Comparison of ENCODE assay signal across 8 cellular contexts in genomic region chr15:89129123-89129815, GRCh38. TPM values are rescaled to one million over a fixed set of nuclear protein-coding genes. Genes with fewer than 3 reads are reported as not detected.
DNase-seq lines count a peak whose midpoint lies in the region; ATAC-seq and TF ChIP-seq lines count a peak whose summit lies in the region.

No MANE protein-coding gene starts in this region.

- peak; percentile 29 for DNase-seq in GDM1 (lab: John Stamatoyannopoulos, UW)
- peak; percentile 32 for DNase-seq in Jurkat, Clone E6-1 (ENCODE audit: low read depth, low spot score)
- DNase-seq in activated B cell treated with CpG ODN at 0.5 μM for 24 hours, result peak; percentile 45
- peak in 2 of 3 donors; percentile 77 to 80 for DNase-seq in mucosa of descending colon
- no peak for DNase-seq in suprapubic skin (ENCODE audit: low spot score in 2 of 2)

- 53% methylated on average over 3 of the region's 3 CpGs for WGBS in suprapubic skin

- TF ChIP-seq POLR2A in suprapubic skin (IDR thresholded peaks at IDR 0.05), result no peak

- H3K27me3 ChIP-seq in suprapubic skin, result no peaks in the 10 kb centered on the region

- H3K36me3 ChIP-seq in mucosa of descending colon (ENCODE audit: low read depth) (no peaks in the 10 kb centered on the region), suprapubic skin (peaks cover 19% of the 10 kb centered on the region)

- H3K9me3 Mint-ChIP-seq in activated B cell treated with CpG ODN at 0.5 μM for 24 hours, result no peaks in the 10 kb centered on the region

- H3K36me3 Mint-ChIP-seq in activated B cell treated with CpG ODN at 0.5 μM for 24 hours (ENCODE audit: low read depth), result peaks cover 33% of the 10 kb centered on the region

- intact Hi-C loops in activated B cell treated with CpG ODN at 0.5 μM for 24 hours (cut with micrococcal nuclease), result loop anchor here (1.0 to 2.0 kb wide), 5 partner anchors 40 to 505 kb away; partner anchors contain the start of gene ABHD2
- intact Hi-C loops in mucosa of descending colon (cut with DNase I, micrococcal nuclease), result loop anchor here in 1 of 2 donors (5.0 kb wide), 1 partner anchor 72 kb away; no protein-coding TSS in a partner anchor

- CTCF ChIA-PET in activated B cell treated with CpG ODN at 0.5 μM for 24 hours (lab: Charles Lee), result interaction anchor here (0.7 to 3.7 kb wide), 18 partner anchors 9 to 505 kb away, joined by 3 to 24 read pairs (median 6); partner anchors contain the start of gene ABHD2

- H3K27ac ChIP-seq in cingulate gyrus (ENCODE audit: low read depth, low read length) (peak overlapping the region; percentile 31), suprapubic skin (peak overlapping the region; percentile 51)

- peak; percentile 64 for ATAC-seq in activated B cell treated with CpG ODN at 0.5 μM for 24 hours (ENCODE audit: low read depth)
- peak; percentile 66 for ATAC-seq in mucosa of descending colon
- no peak for ATAC-seq in GM19328 (IDR thresholded peaks at IDR 0.05; ENCODE audit: unreplicated experiment)
- ATAC-seq in GM21723 (IDR thresholded peaks at IDR 0.05; ENCODE audit: unreplicated experiment), result no peak

- TF ChIP-seq CTCF in activated B cell treated with CpG ODN at 0.5 μM for 24 hours (IDR thresholded peaks at IDR 0.05) (peak; percentile 60), mucosa of descending colon (IDR thresholded peaks at IDR 0.05) (peak; percentile 61), suprapubic skin (IDR thresholded peaks at IDR 0.05) (peak; percentile 5 to 30)

- H3K27ac Mint-ChIP-seq in activated B cell treated with CpG ODN at 0.5 μM for 24 hours, result no peak overlapping the region

- H3K4me3 ChIP-seq in Jurkat, Clone E6-1 (ENCODE audit: low read length), result no peak overlapping the region
- H3K4me3 ChIP-seq in mucosa of descending colon (no peak overlapping the region), suprapubic skin (no peak overlapping the region)

- H3K4me1 Mint-ChIP-seq in activated B cell treated with CpG ODN at 0.5 μM for 24 hours, result peaks cover 14% of the 10 kb centered on the region

- H3K9me3 ChIP-seq in mucosa of descending colon (no peaks in the 10 kb centered on the region), suprapubic skin (no peaks in the 10 kb centered on the region)

- H3K4me1 ChIP-seq in mucosa of descending colon (ENCODE audit: low read depth), result peaks cover 3% of the 10 kb centered on the region
- H3K4me1 ChIP-seq in suprapubic skin, result peaks cover 12% of the 10 kb centered on the region

- H3K4me3 Mint-ChIP-seq in activated B cell treated with CpG ODN at 0.5 μM for 24 hours, result no peak overlapping the region

- no peak for TF ChIP-seq EP300 in suprapubic skin (IDR thresholded peaks at IDR 0.05)

- no peaks in the 10 kb centered on the region for H3K27me3 Mint-ChIP-seq in activated B cell treated with CpG ODN at 0.5 μM for 24 hours

- POLR2A ChIA-PET in activated B cell treated with CpG ODN at 0.5 μM for 24 hours (lab: Charles Lee), result interaction anchor here (0.6 kb wide), 1 partner anchor 77 kb away, joined by 4 read pairs; no protein-coding TSS in a partner anchor

RNA-seq across cellular contexts. Expression of gene ABHD2, which starts 41.0 kb away (rescaled TPM):
- polyA plus RNA-seq in Jurkat, Clone E6-1 (2012; ENCODE audit: insufficient read depth, insufficient read length), result 24.4 TPM
- total RNA-seq in activated B cell treated with CpG ODN at 0.5 μM for 24 hours (40.7 and 48.8 TPM in 2 replicates), mucosa of descending colon (100 to 1,000 TPM in 1 of 3 donors, 10 to 100 TPM in 2; 82.2 to 156 (median 92.7) TPM), suprapubic skin (10 to 100 TPM; 38.0 to 78.0 (median 63.2) TPM)

Comparison
In these comparisons a context has a peak if more than half of its experiments do, and no peak if none do; other contexts are left out.
1. DNase-seq: peak in GDM1 (single experiment), Jurkat, Clone E6-1 (single experiment), activated B cell treated with CpG ODN at 0.5 μM for 24 hours (single experiment) and mucosa of descending colon (2 of 3); none in suprapubic skin (0 of 2).
2. ATAC-seq: peak in activated B cell treated with CpG ODN at 0.5 μM for 24 hours (single experiment) and mucosa of descending colon (single experiment); none in GM19328 (single experiment) and GM21723 (single experiment).
3. Peak in every context shown above with its lines, with median percentiles within 50 percentile points of each other: CTCF ChIP-seq.